In the genomic region with DNA sequence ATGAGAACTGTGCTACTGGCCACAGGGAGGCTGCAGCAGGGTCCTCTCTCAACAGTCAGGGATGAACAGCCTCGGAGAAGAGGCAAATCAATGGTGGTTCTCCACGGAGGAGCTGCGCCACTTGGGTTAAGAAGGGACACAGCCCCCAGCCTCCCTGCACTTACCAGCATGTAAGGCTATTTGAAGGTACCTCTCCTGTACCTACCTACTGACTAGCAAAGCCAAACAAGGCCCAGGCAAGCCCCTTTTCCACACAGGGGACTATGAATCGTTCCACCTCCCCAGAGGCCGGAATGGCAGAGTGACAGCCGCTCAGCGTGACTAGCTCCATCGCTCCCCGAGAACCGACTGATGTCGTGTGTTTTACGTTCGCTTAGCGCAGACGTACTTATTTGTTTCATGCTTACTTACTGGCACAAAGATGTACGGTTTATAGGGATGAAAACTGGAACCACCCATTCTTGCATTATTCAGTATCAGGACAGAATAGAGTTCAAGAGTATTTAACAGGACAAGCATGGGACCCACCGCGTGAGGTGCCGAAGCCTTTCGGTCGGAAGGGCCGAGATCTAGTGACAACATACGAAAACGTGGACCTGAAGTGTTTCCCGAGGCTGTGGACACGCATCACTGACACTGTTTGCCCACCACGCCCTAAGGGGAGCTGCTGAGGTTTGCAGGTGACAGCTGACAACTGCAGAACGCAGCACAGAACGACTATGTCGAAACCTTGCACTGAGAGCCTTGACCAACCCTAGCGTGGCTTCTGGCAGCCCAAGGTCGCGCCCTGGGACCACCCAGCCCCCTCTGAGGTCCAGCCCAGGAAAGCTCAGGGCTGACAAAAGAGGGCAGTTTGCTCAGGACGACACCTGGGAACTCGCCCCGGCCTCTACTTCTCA, we compare ENCODE assay signal across 8 cellular contexts. TPM values are rescaled to one million over a fixed set of nuclear protein-coding genes. Genes with fewer than 3 reads are reported as not detected.
DNase-seq lines count a peak whose midpoint lies in the region; ATAC-seq, FAIRE-seq and TF ChIP-seq lines count a peak whose summit lies in the region.

No MANE protein-coding gene starts in this region.

- H2AK5ac ChIP-seq in H1 (ENCODE audit: low read depth, low read length): no peak overlapping the region

- H3K14ac ChIP-seq in H1 (ENCODE audit: insufficient read length): no peak overlapping the region

- H3K36me3 ChIP-seq in CD4-positive, alpha-beta memory T cell (ENCODE audit: insufficient read depth, low read length): peaks cover 7% of the 10 kb centered on the region
- H3K36me3 ChIP-seq in MM.1S (replicated peaks; ENCODE audit: insufficient read depth, low read length): no peaks in the 10 kb centered on the region
- peaks cover 0 to under 1% (median 0%) of the 10 kb centered on the region in 4 experiments; a peak in 1 of 8 replicates for H3K36me3 ChIP-seq in H1 (ENCODE audit: control insufficient read depth in 2 of 4, insufficient read depth in 4 of 4, low read length in 3 of 4)
- no peaks in the 10 kb centered on the region for H3K36me3 ChIP-seq in neural progenitor cell

- POLR2A ChIA-PET in CD4-positive, alpha-beta memory T cell (lab: Charles Lee; ENCODE audit: partially characterized antibody): interaction anchor here (0.6 to 2.7 kb wide), 10 partner anchors 11 to 314 kb away, joined by 3 to 48 read pairs (median 8); a partner anchor contains a TSS
- POLR2A ChIA-PET in H1 (lab: Charles Lee; ENCODE audit: partially characterized antibody): interaction anchor here (0.8 to 3.3 kb wide), 16 partner anchors 8 to 251 kb away, joined by 3 to 18 read pairs (median 4); no protein-coding TSS in a partner anchor

- H3K4me2 ChIP-seq in MM.1S (ENCODE audit: low read depth, low read length): peak overlapping the region; percentile 91
- H3K4me2 ChIP-seq in H1 (ENCODE audit: insufficient read depth in 1 of 2, low read depth in 2 of 2, low read length in 2 of 2): peak overlapping the region; percentile 76 to 93
- peak overlapping the region; percentile 86 for H3K4me2 ChIP-seq in neural progenitor cell

- no peak overlapping the region for H2BK15ac ChIP-seq in H1 (ENCODE audit: low read length)

- no peak overlapping the region for H4K91ac ChIP-seq in H1 (replicated peaks; ENCODE audit: insufficient read length, low read length)

- no peak overlapping the region for H2BK120ac ChIP-seq in H1 (replicated peaks; ENCODE audit: low read depth, low read length)

- H3K27ac ChIP-seq in CD4-positive, alpha-beta memory T cell (ENCODE audit: low read depth, low read length): peak overlapping the region; percentile 80
- H3K27ac ChIP-seq in MM.1S (ENCODE audit: low read length) (no peak overlapping the region), H1 (ENCODE audit: low read depth, low read length) (0 out of 2 replicates have a peak overlapping the region, but pooled peaks have one; percentile 37), neural progenitor cell (no peak overlapping the region)

- peak overlapping the region; percentile 87 for H2AFZ ChIP-seq in MM.1S (ENCODE audit: low read length)
- no peak overlapping the region for H2AFZ ChIP-seq in H1 (ENCODE audit: low read length)
- H2AFZ ChIP-seq in neural progenitor cell (replicated peaks): no peak overlapping the region

- no peak overlapping the region for H2BK5ac ChIP-seq in H1 (ENCODE audit: low read depth, low read length)

- no peak overlapping the region for H2BK12ac ChIP-seq in H1 (ENCODE audit: low read depth, low read length)

- H3K79me2 ChIP-seq in MM.1S (ENCODE audit: low read length): peaks cover 69% of the 10 kb centered on the region
- H3K79me2 ChIP-seq in H1 (ENCODE audit: control insufficient read depth in 1 of 2, insufficient read depth in 2 of 2, low read length in 2 of 2): peaks cover 0 to 23% of the 10 kb centered on the region in 2 experiments; a peak in 2 of 4 replicates
- H3K79me2 ChIP-seq in neural progenitor cell (ENCODE audit: low read depth): peaks cover 27% of the 10 kb centered on the region

- H3K23ac ChIP-seq in H1 (ENCODE audit: insufficient read length): no peak overlapping the region

- H3K9me3 Mint-ChIP-seq in CD4-positive, alpha-beta memory T cell: no peaks in the 10 kb centered on the region
- no peaks in the 10 kb centered on the region for H3K9me3 Mint-ChIP-seq in neural progenitor cell

- H3K4me1 Mint-ChIP-seq in CD4-positive, alpha-beta memory T cell: peaks cover 13 to 42% (median 34%) of the 10 kb centered on the region in 4 donors
- H3K4me1 Mint-ChIP-seq in neural progenitor cell: peaks cover 24% of the 10 kb centered on the region

- peaks cover 9% of the 10 kb centered on the region for H3K79me1 ChIP-seq in H1 (ENCODE audit: low read depth, low read length)

- H3K27ac Mint-ChIP-seq in CD4-positive, alpha-beta memory T cell: peak overlapping the region; percentile 38 to 69 (median 46)
- no peak overlapping the region for H3K27ac Mint-ChIP-seq in neural progenitor cell

- H3K9me3 ChIP-seq in CD4-positive, alpha-beta memory T cell (ENCODE audit: control insufficient read depth in 1 of 2, low read length in 2 of 2): no peaks in the 10 kb centered on the region
- no peaks in the 10 kb centered on the region for H3K9me3 ChIP-seq in MM.1S (replicated peaks; ENCODE audit: insufficient read depth, low read length)
- H3K9me3 ChIP-seq in H1 (ENCODE audit: insufficient read depth in 2 of 2, low read depth in 1 of 2, low read length in 1 of 2): no peaks in the 10 kb centered on the region
- no peaks in the 10 kb centered on the region for H3K9me3 ChIP-seq in neural progenitor cell (ENCODE audit: low read depth)

- H4K20me1 ChIP-seq in MM.1S (ENCODE audit: insufficient read depth, low read length): no peaks in the 10 kb centered on the region
- peaks cover 11 to 22% of the 10 kb centered on the region in 2 experiments for H4K20me1 ChIP-seq in H1 (replicated peaks in 1 of 2; ENCODE audit: control insufficient read depth in 1 of 2, insufficient read depth in 2 of 2, low read length in 2 of 2)
- H4K20me1 ChIP-seq in neural progenitor cell (ENCODE audit: low read depth): peaks cover 18% of the 10 kb centered on the region

- TF ChIP-seq POLR2A in H1 (IDR thresholded peaks at IDR 0.05; ENCODE audit: control extremely low read depth in 1 of 2, low read depth in 2 of 2, low read length in 2 of 2): no peak

- CTCF ChIA-PET in CD4-positive, alpha-beta memory T cell (lab: Charles Lee; ENCODE audit: partially characterized antibody): interaction anchor here (1.0 to 2.1 kb wide), 3 partner anchors 15 to 59 kb away, joined by 3 to 7 read pairs (median 6); a partner anchor contains a TSS
- CTCF ChIA-PET in H1 (lab: Charles Lee; ENCODE audit: partially characterized antibody): interaction anchor here (0.5 to 2.8 kb wide), 9 partner anchors 11 to 252 kb away, joined by 3 to 11 read pairs (median 3); no protein-coding TSS in a partner anchor

- peak in 1 of 5 donors; percentile 35 for DNase-seq in CD4-positive, alpha-beta memory T cell
- no peak for DNase-seq in MM.1S
- no peak for DNase-seq in H1 (ENCODE audit: low read depth in 1 of 2, low spot score in 2 of 2)
- no peak for DNase-seq in neural progenitor cell (ENCODE audit: low spot score)
- no peak for DNase-seq in mucosa of gallbladder (ENCODE audit: low spot score)
- no peak for DNase-seq in occipital lobe (lab: John Stamatoyannopoulos, UW)

- H2BK20ac ChIP-seq in H1 (ENCODE audit: low read length): no peak overlapping the region

- H3F3A ChIP-seq in MM.1S (ENCODE audit: insufficient read depth, low read length) (peaks cover 5% of the 10 kb centered on the region; the same call in 1 of the 2 replicates), neural progenitor cell (ENCODE audit: low read depth) (peaks cover 17% of the 10 kb centered on the region)

- peaks cover 0 to 14% of the 10 kb centered on the region in 2 donors for H3K36me3 Mint-ChIP-seq in CD4-positive, alpha-beta memory T cell
- peaks cover 1% of the 10 kb centered on the region for H3K36me3 Mint-ChIP-seq in neural progenitor cell

- TF ChIP-seq CTCF in MM.1S (IDR thresholded peaks at IDR 0.05; ENCODE audit: low read length) (no peak), H1 (IDR thresholded peaks at IDR 0.05; ENCODE audit: control extremely low read depth in 1 of 3, insufficient read depth in 1 of 3, low read depth in 1 of 3, low read length in 3 of 3) (no peak), neural progenitor cell (IDR thresholded peaks at IDR 0.05) (no peak)

- no peak overlapping the region for H4K5ac ChIP-seq in H1 (ENCODE audit: insufficient read length, low read depth, low read length)

- no peaks in the 10 kb centered on the region for H3K27me3 ChIP-seq in CD4-positive, alpha-beta memory T cell (ENCODE audit: insufficient read depth, low read length)
- H3K27me3 ChIP-seq in MM.1S (replicated peaks; ENCODE audit: insufficient read depth, low read length) (no peaks in the 10 kb centered on the region), H1 (replicated peaks in 1 of 4; ENCODE audit: control insufficient read depth in 3 of 4, extremely low read depth in 1 of 4, insufficient read depth in 3 of 4, low read length in 3 of 4) (no peaks in the 10 kb centered on the region), neural progenitor cell (no peaks in the 10 kb centered on the region)

- TF ChIP-seq RAD21 in H1 (IDR thresholded peaks at IDR 0.05 in 1 of 2, conservative IDR thresholded peaks at IDR 0.05 in 1 of 2; ENCODE audit: low read depth in 2 of 2, low read length in 2 of 2): no peak

- H3K4me3 Mint-ChIP-seq in CD4-positive, alpha-beta memory T cell: peak overlapping the region; percentile 77 to 95 (median 91)
- H3K4me3 Mint-ChIP-seq in neural progenitor cell: peak overlapping the region; percentile 98

- H3K9ac ChIP-seq in MM.1S (ENCODE audit: low read length) (peak overlapping the region; percentile 92), H1 (replicated peaks in 1 of 4; ENCODE audit: extremely low read depth in 1 of 4, low read depth in 3 of 4, low read length in 3 of 4) (peak overlapping the region in 2 of 4 experiments; percentile 45 to 55; a peak in 4 of 7 replicates), neural progenitor cell (peak overlapping the region; percentile 77)

- H4K8ac ChIP-seq in H1 (ENCODE audit: extremely low read depth, insufficient read depth, low read length): peak overlapping the region; percentile 77

- H3K4me1 ChIP-seq in CD4-positive, alpha-beta memory T cell (ENCODE audit: insufficient read depth, low read length): peaks cover 37% of the 10 kb centered on the region
- H3K4me1 ChIP-seq in MM.1S (ENCODE audit: low read length) (peaks cover 6% of the 10 kb centered on the region), H1 (replicated peaks in 1 of 4; ENCODE audit: control insufficient read depth in 3 of 4, insufficient read depth in 4 of 4, low read length in 3 of 4) (peaks cover 0 to 12% (median 8%) of the 10 kb centered on the region in 4 experiments; a peak in 5 of 7 replicates), neural progenitor cell (peaks cover 5% of the 10 kb centered on the region)

- H3K27me3 Mint-ChIP-seq in CD4-positive, alpha-beta memory T cell: no peaks in the 10 kb centered on the region
- H3K27me3 Mint-ChIP-seq in neural progenitor cell (ENCODE audit: insufficient read depth, low read depth): peaks cover 9% of the 10 kb centered on the region

- ATAC-seq in HG02973 (IDR thresholded peaks at IDR 0.05; ENCODE audit: unreplicated experiment): no peak
- no peak for ATAC-seq in GM21423 (IDR thresholded peaks at IDR 0.05; ENCODE audit: unreplicated experiment)

- no peaks in the 10 kb centered on the region for H3K9me2 ChIP-seq in MM.1S (replicated peaks; ENCODE audit: insufficient read depth, low read length)

- 70% methylated on average over 36 of the region's 36 CpGs; no CpG with 5 or more reads in 1 of the 2 experiments for WGBS in H1 (ENCODE audit: extremely low coverage in 1 of 2, insufficient coverage in 1 of 2, insufficient read length in 1 of 2, insufficient replicate concordance in 2 of 2, low coverage in 1 of 2, low lambda C conversion rate in 2 of 2, missing lambda C conversion rate in 1 of 2), 2 experiments

- no peak for FAIRE-seq in H1 (lab: Jason Lieb, UNC)

- no peak overlapping the region for H3K56ac ChIP-seq in H1 (replicated peaks; ENCODE audit: insufficient read length, low read depth, low read length)

- peak overlapping the region; percentile 76 to 89 for H3K4me3 ChIP-seq in CD4-positive, alpha-beta memory T cell (ENCODE audit: low read length in 2 of 2)
- H3K4me3 ChIP-seq in MM.1S (ENCODE audit: low read length) (peak overlapping the region; percentile 99), H1 (ENCODE audit: extremely low read depth in 1 of 4, insufficient read depth in 2 of 4, low read depth in 3 of 4, low read length in 4 of 4) (peak overlapping the region; percentile 71 to 95 (median 82)), neural progenitor cell (peak overlapping the region; percentile 81)

- no peak for TF ChIP-seq EP300 in H1 (IDR thresholded peaks at IDR 0.05; ENCODE audit: borderline replicate concordance in 1 of 2, low read depth in 2 of 2, low read length in 2 of 2)

- H3K23me2 ChIP-seq in H1 (ENCODE audit: low read depth, low read length): peaks cover 8% of the 10 kb centered on the region; the same call in 1 of the 2 replicates

- intact Hi-C loops in CD4-positive, alpha-beta memory T cell (cut with micrococcal nuclease): loop anchor here (5.0 kb wide), 1 partner anchor 59 kb away; a partner anchor contains a TSS

- H3K18ac ChIP-seq in H1 (ENCODE audit: extremely low read depth, low read length): no peak overlapping the region

- H3K4ac ChIP-seq in H1 (replicated peaks; ENCODE audit: insufficient read length, low read depth, low read length): no peak overlapping the region

RNA-seq across cellular contexts. Expression of a gene that starts 1.0 kb away (rescaled TPM):
- 100 to 1,000 TPM; 111 to 126 TPM for total RNA-seq in CD4-positive, alpha-beta memory T cell
- polyA plus RNA-seq in CD4-positive, alpha-beta memory T cell: 1 to 10 TPM; 2.0 to 5.3 TPM
- 22.9 and 26.0 TPM in 2 replicates for total RNA-seq in H1 (2021; fragmentation: NEBNext Ultra II Directional; extraction: Animal tissue kit (Norgen Biotek cat#: 25700))
- polyA plus RNA-seq in H1 (2011; rRNA removed): 28.0 and 59.8 TPM in 2 replicates
- polyA plus RNA-seq in H1 (2011; cell fraction: cytosol; rRNA removed): 31.4 TPM
- polyA plus RNA-seq in H1 (2011; cell fraction: nucleus; rRNA removed): 172 TPM
- polyA plus RNA-seq in H1 (2012, experiment 1 of 2): 16.6 to 27.7 TPM (median 21.3 TPM) in 4 replicates
- polyA plus RNA-seq in H1 (2012, experiment 2 of 2): 14.6 TPM
- polyA plus RNA-seq in H1 (2013, experiment 1 of 2): 24.1 TPM
- polyA plus RNA-seq in H1 (2013, experiment 2 of 2): 19.1 TPM
- 7.9 and 10.5 TPM in 2 replicates for polyA minus RNA-seq in H1 (2011; rRNA and poly(A)+ RNA removed)
- polyA minus RNA-seq in H1 (2011; cell fraction: cytosol; rRNA and poly(A)+ RNA removed): 19.7 TPM
- polyA minus RNA-seq in H1 (2011; cell fraction: nucleus; rRNA and poly(A)+ RNA removed): 44.0 TPM
- 20.6 and 28.0 TPM in 2 replicates for total RNA-seq in neural progenitor cell (ENCODE audit: low replicate concordance)
- total RNA-seq in mucosa of gallbladder: 57.9 TPM
- total RNA-seq in occipital lobe: 8.1 TPM

RNA-seq across cellular contexts. Expression of a gene that starts 1.3 kb away (rescaled TPM):
- 10 to 100 TPM; 40.1 to 45.1 TPM for total RNA-seq in CD4-positive, alpha-beta memory T cell
- polyA plus RNA-seq in CD4-positive, alpha-beta memory T cell: 10 to 100 TPM; 64.5 to 78.6 TPM
- 48.9 and 60.2 TPM in 2 replicates for total RNA-seq in H1 (2021; fragmentation: NEBNext Ultra II Directional; extraction: Animal tissue kit (Norgen Biotek cat#: 25700))
- polyA plus RNA-seq in H1 (2011; rRNA removed): 91.1 and 95.6 TPM in 2 replicates
- 88.1 TPM for polyA plus RNA-seq in H1 (2011; cell fraction: cytosol; rRNA removed)
- 56.3 TPM for polyA plus RNA-seq in H1 (2011; cell fraction: nucleus; rRNA removed)
- 123 to 151 TPM (median 134 TPM) in 4 replicates for polyA plus RNA-seq in H1 (2012, experiment 1 of 2)
- 129 TPM for polyA plus RNA-seq in H1 (2012, experiment 2 of 2)
- 160 TPM for polyA plus RNA-seq in H1 (2013, experiment 1 of 2)
- 163 TPM for polyA plus RNA-seq in H1 (2013, experiment 2 of 2)
- polyA minus RNA-seq in H1 (2011; rRNA and poly(A)+ RNA removed): 7.2 and 14.2 TPM in 2 replicates
- polyA minus RNA-seq in H1 (2011; cell fraction: cytosol; rRNA and poly(A)+ RNA removed): 20.0 TPM
- polyA minus RNA-seq in H1 (2011; cell fraction: nucleus; rRNA and poly(A)+ RNA removed): 21.6 TPM
- total RNA-seq in neural progenitor cell (ENCODE audit: low replicate concordance) (29.8 and 34.7 TPM in 2 replicates), mucosa of gallbladder (38.1 TPM), occipital lobe (7.8 TPM)

RNA-seq across cellular contexts. Expression of a gene that starts 15.1 kb away (rescaled TPM):
- total RNA-seq in CD4-positive, alpha-beta memory T cell: 10 to 100 TPM in 1 of 2 experiments, 1 to 10 TPM in 1; 9.6 to 10.5 TPM
- 1 to 10 TPM; 1.7 to 3.8 TPM for polyA plus RNA-seq in CD4-positive, alpha-beta memory T cell
- 22.5 and 23.2 TPM in 2 replicates for total RNA-seq in H1 (2021; fragmentation: NEBNext Ultra II Directional; extraction: Animal tissue kit (Norgen Biotek cat#: 25700))
- polyA plus RNA-seq in H1 (2011; rRNA removed): 5.9 and 11.5 TPM in 2 replicates
- polyA plus RNA-seq in H1 (2011; cell fraction: cytosol; rRNA removed): 19.5 TPM
- 51.9 TPM for polyA plus RNA-seq in H1 (2011; cell fraction: nucleus; rRNA removed)
- polyA plus RNA-seq in H1 (2012, experiment 1 of 2): 12.1 to 30.1 TPM (median 26.5 TPM) in 4 replicates
- polyA plus RNA-seq in H1 (2012, experiment 2 of 2): 11.9 TPM
- polyA plus RNA-seq in H1 (2013, experiment 1 of 2): 11.2 TPM
- polyA plus RNA-seq in H1 (2013, experiment 2 of 2): 10.1 TPM
- polyA minus RNA-seq in H1 (2011; rRNA and poly(A)+ RNA removed): 3.9 and 4.0 TPM in 2 replicates
- polyA minus RNA-seq in H1 (2011; cell fraction: cytosol; rRNA and poly(A)+ RNA removed): 13.9 TPM
- polyA minus RNA-seq in H1 (2011; cell fraction: nucleus; rRNA and poly(A)+ RNA removed): 14.3 TPM
- total RNA-seq in neural progenitor cell (ENCODE audit: low replicate concordance): 7.7 and 40.9 TPM in 2 replicates
- total RNA-seq in mucosa of gallbladder: 12.7 TPM
- 10.5 TPM for total RNA-seq in occipital lobe

RNA-seq across cellular contexts. Expression of a gene that starts 57.3 kb away (rescaled TPM):
- 100 to 1,000 TPM; 112 to 113 TPM for total RNA-seq in CD4-positive, alpha-beta memory T cell
- polyA plus RNA-seq in CD4-positive, alpha-beta memory T cell: 10 to 100 TPM; 49.0 to 69.6 TPM
- 35.7 and 41.0 TPM in 2 replicates for total RNA-seq in H1 (2021; fragmentation: NEBNext Ultra II Directional; extraction: Animal tissue kit (Norgen Biotek cat#: 25700))
- 26.4 and 44.4 TPM in 2 replicates for polyA plus RNA-seq in H1 (2011; rRNA removed)
- 26.3 TPM for polyA plus RNA-seq in H1 (2011; cell fraction: cytosol; rRNA removed)
- 76.9 TPM for polyA plus RNA-seq in H1 (2011; cell fraction: nucleus; rRNA removed)
- 24.8 to 37.5 TPM (median 34.7 TPM) in 4 replicates for polyA plus RNA-seq in H1 (2012, experiment 1 of 2)
- polyA plus RNA-seq in H1 (2012, experiment 2 of 2): 22.5 TPM
- polyA plus RNA-seq in H1 (2013, experiment 1 of 2): 29.8 TPM
- polyA plus RNA-seq in H1 (2013, experiment 2 of 2): 28.9 TPM
- polyA minus RNA-seq in H1 (2011; rRNA and poly(A)+ RNA removed): 35.9 and 40.0 TPM in 2 replicates
- 38.1 TPM for polyA minus RNA-seq in H1 (2011; cell fraction: cytosol; rRNA and poly(A)+ RNA removed)
- 47.8 TPM for polyA minus RNA-seq in H1 (2011; cell fraction: nucleus; rRNA and poly(A)+ RNA removed)
- total RNA-seq in neural progenitor cell (ENCODE audit: low replicate concordance) (8.3 and 31.4 TPM in 2 replicates), mucosa of gallbladder (135 TPM), occipital lobe (12.3 TPM)

Comparison
In these comparisons a context has a peak if more than half of its experiments do, and no peak if none do; other contexts are left out.
1. H3K27ac ChIP-seq: peak in CD4-positive, alpha-beta memory T cell (single experiment) and H1 (single experiment); none in MM.1S (single experiment) and neural progenitor cell (single experiment).
2. Peak in every context shown above with its lines, with median percentiles within 50 percentile points of each other: H3K4me3 ChIP-seq and H3K4me2 ChIP-seq.